1 cellular context compared by ENCODE assay signal in the genomic region with DNA sequence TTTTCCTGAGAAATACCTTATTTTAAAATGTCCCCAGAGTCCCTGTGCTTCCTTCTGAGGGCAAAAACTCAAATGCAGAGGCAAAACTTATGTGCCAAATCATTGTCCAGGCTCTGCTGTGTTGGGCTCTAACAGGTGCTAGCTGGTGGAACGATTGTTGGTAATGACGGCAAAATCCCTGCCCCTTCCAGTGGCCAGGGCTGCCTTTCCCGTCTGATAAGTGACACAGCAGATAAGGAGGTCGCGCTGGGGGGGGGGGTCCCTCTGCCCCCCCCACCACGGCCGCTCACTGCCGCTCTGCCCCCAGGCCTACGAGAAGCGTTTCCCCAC.
TF ChIP-seq lines count a peak whose summit lies in the region.

No MANE protein-coding gene starts in this region.

TF ChIP-seq in H1, 55 proteins besides CTCF, POLR2A, EP300 and RAD21:
- TF ChIP-seq SIX5 (IDR thresholded peaks at IDR 0.05; ENCODE audit: low read depth, low read length) (no peak), HDAC6 (IDR thresholded peaks at IDR 0.05; ENCODE audit: low read depth, low read length) (no peak), RBBP5 (IDR thresholded peaks at IDR 0.05; ENCODE audit: borderline replicate concordance, low read depth, low read length) (no peak), MAFK (IDR thresholded peaks at IDR 0.05; ENCODE audit: low read depth, low read length) (no peak), EZH2 (IDR thresholded peaks at IDR 0.05; ENCODE audit: low read depth, low read length, severe bottlenecking) (peak; percentile 33), HDAC2 (IDR thresholded peaks at IDR 0.05; ENCODE audit: borderline replicate concordance in 1 of 2, low read depth in 2 of 2, low read length in 2 of 2) (no peak)
